ENCODE assay signal across 1 cellular context in genomic region chr12:109818253-109818652, GRCh38.
TF ChIP-seq lines count a peak whose summit lies in the region.

No MANE protein-coding gene starts in this region.

TF ChIP-seq in K562, 482 proteins besides CTCF, POLR2A, EP300 and RAD21:
- TF ChIP-seq KDM1A (IDR thresholded peaks at IDR 0.05) (peak in 1 of 2 experiments; percentile 28; a peak in 3 of 4 replicates), ADNP (tag; IDR thresholded peaks at IDR 0.05) (peak; percentile 85), RCOR1 (IDR thresholded peaks at IDR 0.05; ENCODE audit: borderline replicate concordance in 1 of 2, low read depth in 2 of 2, low read length in 2 of 2) (0 out of 4 replicates have a peak, but pooled peaks of 1 of the 2 experiments have one; percentile 6), RBM25 (IDR thresholded peaks at IDR 0.05; ENCODE audit: low read depth, low read length, severe bottlenecking) (peak; percentile 92), HEY1 (CRISPR knock-in tag; IDR thresholded peaks at IDR 0.05; ENCODE audit: borderline replicate concordance) (no peak), NUFIP1 (IDR thresholded peaks at IDR 0.05; ENCODE audit: partially characterized antibody) (no peak), THRA (IDR thresholded peaks at IDR 0.05) (no peak), ZNF282 (CRISPR knock-in tag; IDR thresholded peaks at IDR 0.05) (no peak), GMEB1 (CRISPR knock-in tag; IDR thresholded peaks at IDR 0.05) (no peak), BCOR (IDR thresholded peaks at IDR 0.05) (peak; percentile 59), ZFP36 (IDR thresholded peaks at IDR 0.05; ENCODE audit: low read depth, low read length, partially characterized antibody) (peak; percentile 70)
